ENCODE assay signal across 16 cellular contexts in genomic region chr19:44867578-44867977, GRCh38. TPM values are rescaled to one million over a fixed set of nuclear protein-coding genes. Genes with fewer than 3 reads are reported as not detected.
"Had no signal": no experiment of that assay in that cellular context is flagged by ENCODE, and none has a peak within 500 bp of the region (broad histone marks: within the 10 kb centered on the region; RNA-seq: fewer than 3 reads in every experiment).

No MANE protein-coding gene starts in this region.

- H3K9me3 Mint-ChIP-seq: activated CD4-positive, alpha-beta memory T cell treated with anti-CD3 and anti-CD28 coated beads, Interleukin-2, amount 10 ng/mL, durations not matched to agents 7 days and 5 days; activated naive CD8-positive, alpha-beta T cell treated with anti-CD3 and anti-CD28 coated beads for 36 hours; memory B cell; natural killer cell treated with Interleukin-12 subunit alpha and Interleukin-12 subunit beta and Interleukin-15 and Interleukin-18, amount 100 ng/mL, for 72 hours; stimulated activated memory B cell treated with anti-CD40 and anti-IgM and Interleukin-4, amounts not matched to agents 10 μg/mL and 1 μg/mL and 100 μg/mL, for 72 hours had no signal

- H3K4me3 ChIP-seq: heart left ventricle, suprapubic skin, upper lobe of right lung had no signal

- H3K9me3 ChIP-seq: heart left ventricle, suprapubic skin, upper lobe of right lung had no signal

- H3K27ac Mint-ChIP-seq: activated CD4-positive, alpha-beta memory T cell treated with anti-CD3 and anti-CD28 coated beads, Interleukin-2, amount 10 ng/mL, durations not matched to agents 7 days and 5 days; activated naive CD8-positive, alpha-beta T cell treated with anti-CD3 and anti-CD28 coated beads for 36 hours; memory B cell; natural killer cell treated with Interleukin-12 subunit alpha and Interleukin-12 subunit beta and Interleukin-15 and Interleukin-18, amount 100 ng/mL, for 72 hours; stimulated activated memory B cell treated with anti-CD40 and anti-IgM and Interleukin-4, amounts not matched to agents 10 μg/mL and 1 μg/mL and 100 μg/mL, for 72 hours had no signal

- H3K36me3 Mint-ChIP-seq: activated naive CD8-positive, alpha-beta T cell treated with anti-CD3 and anti-CD28 coated beads for 36 hours; memory B cell; natural killer cell treated with Interleukin-12 subunit alpha and Interleukin-12 subunit beta and Interleukin-15 and Interleukin-18, amount 100 ng/mL, for 72 hours; stimulated activated memory B cell treated with anti-CD40 and anti-IgM and Interleukin-4, amounts not matched to agents 10 μg/mL and 1 μg/mL and 100 μg/mL, for 72 hours had no signal

- H3K4me3 Mint-ChIP-seq: activated CD4-positive, alpha-beta memory T cell treated with anti-CD3 and anti-CD28 coated beads, Interleukin-2, amount 10 ng/mL, durations not matched to agents 7 days and 5 days; activated naive CD8-positive, alpha-beta T cell treated with anti-CD3 and anti-CD28 coated beads for 36 hours; memory B cell; natural killer cell treated with Interleukin-12 subunit alpha and Interleukin-12 subunit beta and Interleukin-15 and Interleukin-18, amount 100 ng/mL, for 72 hours; stimulated activated memory B cell treated with anti-CD40 and anti-IgM and Interleukin-4, amounts not matched to agents 10 μg/mL and 1 μg/mL and 100 μg/mL, for 72 hours had no signal

- DNase-seq: activated CD4-positive, alpha-beta memory T cell treated with anti-CD3 and anti-CD28 coated beads, Interleukin-2, amount 10 ng/mL, durations not matched to agents 7 days and 5 days; activated gamma-delta T cell; activated naive CD8-positive, alpha-beta T cell treated with anti-CD3 and anti-CD28 coated beads for 36 hours; activated T-cell treated with anti-CD3 and anti-CD28 coated beads, Interleukin-2, amount 50 U/mL, for 48 hours; anterior cingulate cortex; foreskin keratinocyte; retina; small intestine; stimulated activated CD4-positive, alpha-beta T cell treated with anti-CD3 and anti-CD28 coated beads, Interleukin-1b, Interleukin-23, amount 100 ng/mL, for 48 hours; T1000; upper lobe of right lung had no signal

- ATAC-seq: foreskin keratinocyte; natural killer cell treated with Interleukin-12 subunit alpha and Interleukin-12 subunit beta and Interleukin-15 and Interleukin-18, amount 100 ng/mL, for 72 hours; stimulated activated memory B cell treated with anti-CD40 and anti-IgM and Interleukin-4, amounts not matched to agents 10 μg/mL and 1 μg/mL and 100 μg/mL, for 72 hours; upper lobe of right lung had no signal

- H3K4me1 ChIP-seq: foreskin keratinocyte had no signal

- H3K27ac ChIP-seq: foreskin keratinocyte, suprapubic skin, upper lobe of right lung had no signal

- H3K27me3 ChIP-seq: foreskin keratinocyte, heart left ventricle, suprapubic skin, upper lobe of right lung had no signal

- H3K27me3 Mint-ChIP-seq: activated CD4-positive, alpha-beta memory T cell treated with anti-CD3 and anti-CD28 coated beads, Interleukin-2, amount 10 ng/mL, durations not matched to agents 7 days and 5 days; activated naive CD8-positive, alpha-beta T cell treated with anti-CD3 and anti-CD28 coated beads for 36 hours had no signal

- H3K4me1 Mint-ChIP-seq: activated CD4-positive, alpha-beta memory T cell treated with anti-CD3 and anti-CD28 coated beads, Interleukin-2, amount 10 ng/mL, durations not matched to agents 7 days and 5 days; activated naive CD8-positive, alpha-beta T cell treated with anti-CD3 and anti-CD28 coated beads for 36 hours; memory B cell; stimulated activated memory B cell treated with anti-CD40 and anti-IgM and Interleukin-4, amounts not matched to agents 10 μg/mL and 1 μg/mL and 100 μg/mL, for 72 hours had no signal

RNA-seq across cellular contexts. Expression of gene APOE, which starts 38.0 kb away (rescaled TPM):
- total RNA-seq: activated CD4-positive, alpha-beta memory T cell treated with anti-CD3 and anti-CD28 coated beads, Interleukin-2, amount 10 ng/mL, durations not matched to agents 7 days and 5 days had no signal

RNA-seq across cellular contexts. Expression of gene APOC1, which starts 46.8 kb away (rescaled TPM):
- total RNA-seq: natural killer cell treated with Interleukin-12 subunit alpha and Interleukin-12 subunit beta and Interleukin-15 and Interleukin-18, amount 100 ng/mL, for 72 hours had no signal

RNA-seq across cellular contexts. Expression of gene BCAM, which starts 58.7 kb away (rescaled TPM):
- total RNA-seq: activated CD4-positive, alpha-beta memory T cell treated with anti-CD3 and anti-CD28 coated beads, Interleukin-2, amount 10 ng/mL, durations not matched to agents 7 days and 5 days; activated naive CD8-positive, alpha-beta T cell treated with anti-CD3 and anti-CD28 coated beads for 36 hours; natural killer cell treated with Interleukin-12 subunit alpha and Interleukin-12 subunit beta and Interleukin-15 and Interleukin-18, amount 100 ng/mL, for 72 hours had no signal
